In genomic region chr20:38261054-38261390, GRCh38 we compare ENCODE assay signal across 14 cellular contexts. TPM values are rescaled to one million over a fixed set of nuclear protein-coding genes. Genes with fewer than 3 reads are reported as not detected.
DNase-seq lines count a peak whose midpoint lies in the region; ATAC-seq and TF ChIP-seq lines count a peak whose summit lies in the region.
"Had no signal": no experiment of that assay in that cellular context is flagged by ENCODE, and none has a peak within 500 bp of the region (broad histone marks: within the 10 kb centered on the region; RNA-seq: fewer than 3 reads in every experiment).

No MANE protein-coding gene starts in this region.

- H3K27ac Mint-ChIP-seq in naive B cell (peak overlapping the region in 1 of 6 donors; percentile 86), type B pancreatic cell (no peak overlapping the region)
- H3K27ac Mint-ChIP-seq: immature natural killer cell had no signal

- H3K36me3 Mint-ChIP-seq in naive B cell (peaks cover 0 to 10% of the 10 kb centered on the region in 2 donors), type B pancreatic cell (no peaks in the 10 kb centered on the region)
- H3K36me3 Mint-ChIP-seq: immature natural killer cell had no signal

- peaks cover 0 to 28% (median 16%) of the 10 kb centered on the region in 9 donors for H3K27me3 ChIP-seq in heart left ventricle
- H3K27me3 ChIP-seq in ectodermal cell (ENCODE audit: control insufficient read depth, insufficient read depth, low read length, poor library complexity, severe bottlenecking): peaks cover 13% of the 10 kb centered on the region

- H3K27me3 Mint-ChIP-seq in naive B cell: peaks cover 63 to 86% (median 81%) of the 10 kb centered on the region in 3 donors
- H3K27me3 Mint-ChIP-seq in type B pancreatic cell: peaks cover 59% of the 10 kb centered on the region

- H3K4me1 ChIP-seq in heart left ventricle: peaks cover 0 to 13% (median 2%) of the 10 kb centered on the region in 12 donors
- H3K4me1 ChIP-seq in ectodermal cell (ENCODE audit: control insufficient read depth, insufficient read depth, low read length): peaks cover 7% of the 10 kb centered on the region

- no peaks in the 10 kb centered on the region for H3K36me3 ChIP-seq in heart left ventricle
- H3K36me3 ChIP-seq in ectodermal cell (ENCODE audit: control insufficient read depth, insufficient read depth, low read length): no peaks in the 10 kb centered on the region

- WGBS in heart left ventricle, 4 donors: 52 to 74% (median 54%) methylated on average over 5 to 8 of the region's 8 CpGs
- 64 to 65% methylated on average over 8 of the region's 8 CpGs for WGBS in ectodermal cell, 2 experiments

- TF ChIP-seq CTCF in heart left ventricle (IDR thresholded peaks at IDR 0.05) (no peak), type B pancreatic cell (conservative IDR thresholded peaks at IDR 0.05) (no peak)

- H3K4me3 ChIP-seq in heart left ventricle: peak overlapping the region in 9 of 12 donors; percentile 35 to 72 (median 59)
- peak overlapping the region; percentile 2 for H3K4me3 ChIP-seq in ectodermal cell (ENCODE audit: insufficient read depth, low read depth, low read length)

- H3K9me3 ChIP-seq in heart left ventricle: no peaks in the 10 kb centered on the region
- H3K9me3 ChIP-seq in ectodermal cell (ENCODE audit: control insufficient read depth, low read length): no peaks in the 10 kb centered on the region

- H3K9me3 Mint-ChIP-seq in naive B cell (peaks cover 0 to 7% (median 0%) of the 10 kb centered on the region in 7 donors), type B pancreatic cell (no peaks in the 10 kb centered on the region)
- H3K9me3 Mint-ChIP-seq: immature natural killer cell had no signal

- intact Hi-C loops in heart left ventricle (cut with DNase I): no loop called here
- intact Hi-C loops in left ventricle myocardium superior (cut with micrococcal nuclease): no loop called here

- no peak for TF ChIP-seq POLR2A in heart left ventricle (IDR thresholded peaks at IDR 0.05)

- DNase-seq in heart left ventricle: no peak
- DNase-seq in left ventricle myocardium superior: no peak
- no peak for DNase-seq in naive B cell
- no peak for DNase-seq in type B pancreatic cell (ENCODE audit: extremely low spot score, unreplicated experiment)
- no peak for DNase-seq in NCI-H748 (lab: John Stamatoyannopoulos, UW; ENCODE audit: unreplicated experiment)
- no peak for DNase-seq in NCI-H82 (lab: John Stamatoyannopoulos, UW)
- DNase-seq: activated naive CD4-positive, alpha-beta T cell; DMS53; immature natural killer cell; NCI-H774; stimulated activated naive CD4-positive, alpha-beta T cell; SW 1271 had no signal

- no peak for ATAC-seq in heart left ventricle
- no peak for ATAC-seq in left ventricle myocardium superior
- no peak for ATAC-seq in naive B cell (ENCODE audit: low read depth in 2 of 2)
- no peak for ATAC-seq in GM19035 (IDR thresholded peaks at IDR 0.05; ENCODE audit: unreplicated experiment)

- H3K27ac ChIP-seq in heart left ventricle (peak overlapping the region in 9 of 12 donors; percentile 50 to 91 (median 76)), ectodermal cell (ENCODE audit: insufficient read depth, low read depth, low read length, poor library complexity, severe bottlenecking) (no peak overlapping the region)

- H3K4me1 Mint-ChIP-seq in naive B cell (peaks cover 6 to 10% (median 6%) of the 10 kb centered on the region in 3 donors), type B pancreatic cell (ENCODE audit: unreplicated experiment) (peaks cover 9% of the 10 kb centered on the region)

- H3K4me3 Mint-ChIP-seq in naive B cell: peak overlapping the region in 5 of 8 donors; percentile 1 to 61 (median 38)
- peak overlapping the region; percentile 72 for H3K4me3 Mint-ChIP-seq in type B pancreatic cell

RNA-seq across cellular contexts. Expression of gene KIAA1755, which starts 0.5 kb away (rescaled TPM):
- 1 to 10 TPM; 2.3 to 6.7 (median 5.2) TPM for total RNA-seq in heart left ventricle
- 1 to 10 TPM; 2.1 TPM for polyA plus RNA-seq in heart left ventricle
- total RNA-seq in left ventricle myocardium superior: 5.3 TPM
- polyA plus RNA-seq in ectodermal cell (2013, experiment 1 of 4): 2.8 TPM
- polyA plus RNA-seq in ectodermal cell (2013, experiment 2 of 4): 4.0 TPM
- polyA plus RNA-seq in ectodermal cell (2013, experiment 3 of 4): 2.5 TPM
- 3.6 TPM for polyA plus RNA-seq in ectodermal cell (2013, experiment 4 of 4)
- polyA plus RNA-seq in naive B cell (ENCODE audit: low read depth in 6 of 6): not detected
- total RNA-seq in type B pancreatic cell (ENCODE audit: low replicate concordance): 4.7 TPM in 1 of 2 replicates, not detected in the other
- polyA plus RNA-seq: immature natural killer cell had no signal

RNA-seq across cellular contexts. Expression of gene BPI, which starts 42.9 kb away (rescaled TPM):
- total RNA-seq in heart left ventricle: 1 to 10 TPM in 1 of 9 donors, under 1 TPM in 3, not detected in 5; 0.18 to 2.9 (median 0.32) TPM
- not detected for polyA plus RNA-seq in heart left ventricle
- not detected for total RNA-seq in left ventricle myocardium superior
- polyA plus RNA-seq in ectodermal cell (2013, experiment 1 of 4): not detected
- polyA plus RNA-seq in ectodermal cell (2013, experiment 2 of 4): not detected
- not detected for polyA plus RNA-seq in ectodermal cell (2013, experiment 3 of 4)
- polyA plus RNA-seq in ectodermal cell (2013, experiment 4 of 4): not detected
- not detected for polyA plus RNA-seq in naive B cell (ENCODE audit: low read depth in 6 of 6)
- 0.17 TPM in 1 of 2 replicates, not detected in the other for total RNA-seq in type B pancreatic cell (ENCODE audit: low replicate concordance)
- polyA plus RNA-seq: immature natural killer cell had no signal
